Comparison of ENCODE assay signal across 11 cellular contexts in the genomic region with DNA sequence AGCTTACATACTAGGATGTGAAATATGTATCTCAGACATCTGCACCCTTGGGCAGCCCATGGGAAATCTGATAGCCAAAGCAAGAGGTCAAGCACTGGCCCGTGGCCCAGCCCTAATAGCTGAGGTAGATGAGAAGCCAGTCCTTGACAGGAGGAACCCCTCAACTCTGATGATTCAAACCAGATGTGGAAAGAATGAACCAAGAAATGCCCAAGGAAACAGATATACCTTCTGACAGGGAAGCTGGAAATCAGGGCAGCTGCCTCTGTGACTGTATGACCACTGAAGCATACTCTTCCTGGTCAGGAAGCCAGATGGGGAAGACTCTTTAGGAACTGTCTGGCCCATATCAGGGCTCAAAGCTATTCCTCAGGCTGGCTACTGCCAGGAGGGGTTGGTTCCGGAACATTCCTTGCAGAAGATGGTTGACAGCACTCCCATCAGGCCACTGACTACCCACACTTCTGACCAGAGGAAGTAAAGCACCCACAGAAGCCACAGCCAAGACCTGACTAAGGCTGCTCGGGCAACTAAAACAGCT.
DNase-seq lines count a peak whose midpoint lies in the region; ATAC-seq and TF ChIP-seq lines count a peak whose summit lies in the region.
"Had no signal": no experiment of that assay in that cellular context is flagged by ENCODE, and none has a peak within 500 bp of the region (broad histone marks: within the 10 kb centered on the region; RNA-seq: fewer than 3 reads in every experiment).

No MANE protein-coding gene starts in this region.

- no peaks in the 10 kb centered on the region for H3K27me3 ChIP-seq in kidney epithelial cell (ENCODE audit: control insufficient read depth, insufficient read depth, low read length)
- H3K27me3 ChIP-seq in thyroid gland, result no peaks in the 10 kb centered on the region

- 73 to 75% methylated on average over 3 of the region's 3 CpGs for WGBS in thyroid gland, 2 donors

- no peak for TF ChIP-seq POLR2A in thyroid gland (IDR thresholded peaks at IDR 0.05)

- H3K36me3 ChIP-seq in kidney epithelial cell (ENCODE audit: control insufficient read depth, insufficient read depth, low read length), result peaks cover 1% of the 10 kb centered on the region
- H3K36me3 ChIP-seq in thyroid gland, result peaks cover 5 to 11% of the 10 kb centered on the region in 2 donors

- intact Hi-C loops in thyroid gland (cut with DNase I), result no loop called here

- H3K4me1 ChIP-seq in thyroid gland, result peaks cover 10 to 14% of the 10 kb centered on the region in 2 donors

- H3K4me3 ChIP-seq in kidney epithelial cell (ENCODE audit: low read depth, low read length) (no peak overlapping the region), thyroid gland (replicated peaks in 1 of 3) (no peak overlapping the region)

- no peak for ATAC-seq in left lobe of liver

- TF ChIP-seq CTCF in kidney epithelial cell (IDR thresholded peaks at IDR 0.05; ENCODE audit: insufficient read depth, low read length, poor library complexity, severe bottlenecking) (no peak), thyroid gland (IDR thresholded peaks at IDR 0.05) (no peak)

- DNase-seq in HK-2 (ENCODE audit: unreplicated experiment), result peak; percentile 72
- DNase-seq in amniotic epithelial cell (ENCODE audit: low read depth), result peak; percentile 96
- peak; percentile 69 for DNase-seq in kidney epithelial cell (ENCODE audit: low read depth)
- DNase-seq in thyroid gland, result peak; percentile 49 to 63
- no peak for DNase-seq in NCI-H2029 treated with DMSO at 0.1 percent for 48 hours (lab: John Stamatoyannopoulos, UW)
- DNase-seq in NCI-H1417 treated with DMSO at 0.1 percent for 48 hours (lab: John Stamatoyannopoulos, UW), result no peak
- DNase-seq in left lobe of liver (ENCODE audit: low spot score), result no peak
- DNase-seq: activated CD8-positive, alpha-beta memory T cell treated with anti-CD3 and anti-CD28 coated beads for 24 hours; H9; Kasumi-1; midbrain had no signal

- peak overlapping the region; percentile 7 to 50 (median 24) for H3K27ac ChIP-seq in thyroid gland

- no peaks in the 10 kb centered on the region for H3K9me3 ChIP-seq in thyroid gland

Comparison
In these comparisons a context has a peak if more than half of its experiments do, and no peak if none do; other contexts are left out.
1. DNase-seq: peak in HK-2 (single experiment), amniotic epithelial cell (single experiment), kidney epithelial cell (single experiment) and thyroid gland (2 of 2); none in NCI-H2029 treated with DMSO at 0.1 percent for 48 hours (single experiment), NCI-H1417 treated with DMSO at 0.1 percent for 48 hours (single experiment) and left lobe of liver (single experiment).